ENCODE assay signal across 7 cellular contexts in the genomic region with DNA sequence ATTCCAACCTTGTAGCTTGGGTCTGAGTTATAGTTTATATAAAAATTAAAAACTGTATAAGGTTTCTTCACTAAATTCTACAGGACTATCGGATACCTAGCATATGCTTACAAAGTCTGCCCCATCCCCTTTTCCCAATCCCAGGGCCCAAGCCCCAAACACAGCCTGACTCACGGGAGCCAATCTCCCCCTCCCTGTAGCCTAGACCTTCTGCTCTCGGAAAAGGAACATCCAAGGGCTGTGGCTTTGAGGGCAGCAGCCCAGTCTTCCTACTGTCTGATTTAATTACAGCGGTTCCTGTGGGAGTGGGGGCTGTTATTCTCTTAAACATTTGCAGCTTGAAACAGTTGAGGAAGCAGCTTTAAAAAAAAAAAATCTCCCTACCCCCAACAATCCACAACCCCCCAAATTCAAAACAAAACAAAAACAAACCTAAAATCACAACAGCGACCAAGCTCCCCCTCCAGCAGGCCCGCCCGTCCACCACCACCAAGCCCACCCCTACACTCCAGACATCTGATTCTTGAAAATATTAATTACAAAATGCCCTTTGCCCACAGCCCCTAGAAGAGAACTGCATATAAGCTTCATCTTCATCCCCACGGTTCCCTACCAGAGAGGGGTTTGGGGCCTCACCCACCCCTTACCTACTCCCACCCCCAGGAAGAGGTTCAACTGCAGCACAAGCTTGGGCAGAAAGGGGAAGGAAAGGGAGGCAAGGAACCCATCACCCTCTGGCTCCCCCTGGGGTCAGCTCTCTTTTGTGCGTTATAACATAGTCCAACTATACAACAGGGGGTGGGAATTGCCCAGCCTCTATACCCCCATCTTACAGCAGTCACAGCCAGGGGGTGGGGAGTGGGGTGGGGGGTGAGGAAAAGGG. TPM values are rescaled to one million over a fixed set of nuclear protein-coding genes. Genes with fewer than 3 reads are reported as not detected.
A peak's percentile ranks its signal among the peaks of the same experiment; 100 is the strongest.
DNase-seq lines count a peak whose midpoint lies in the region; ATAC-seq, FAIRE-seq and TF ChIP-seq lines count a peak whose summit lies in the region.

No MANE protein-coding gene starts in this region.

- H2BK120ac ChIP-seq in H1 (replicated peaks; ENCODE audit: low read depth, low read length) = no peak overlapping the region

- no peak for FAIRE-seq in H1 (lab: Jason Lieb, UNC)

- TF ChIP-seq RAD21 in H1 (IDR thresholded peaks at IDR 0.05 in 1 of 2, conservative IDR thresholded peaks at IDR 0.05 in 1 of 2; ENCODE audit: low read depth in 2 of 2, low read length in 2 of 2) = peak in 1 of 2 experiments; percentile 40; a peak in 1 of 4 replicates

- H3F3A ChIP-seq in neural progenitor cell (ENCODE audit: low read depth) = peaks cover 30% of the 10 kb centered on the region

- H4K8ac ChIP-seq in H1 (ENCODE audit: extremely low read depth, insufficient read depth, low read length) = peak overlapping the region; percentile 90; the same call in 1 of the 2 replicates

- peak overlapping the region; percentile 76; the same call in 1 of the 2 replicates for H2AK5ac ChIP-seq in H1 (ENCODE audit: low read depth, low read length)

- no peaks in the 10 kb centered on the region for H3K9me3 Mint-ChIP-seq in neural progenitor cell

- no peak overlapping the region for H3K18ac ChIP-seq in H1 (ENCODE audit: extremely low read depth, low read length)

- DNase-seq in GDM1 (lab: John Stamatoyannopoulos, UW) (peak; percentile 58), H1 (ENCODE audit: low read depth in 1 of 2, low spot score in 2 of 2) (peak in 1 of 2 experiments; percentile 67), neural progenitor cell (ENCODE audit: low spot score) (peak; percentile 38), NK-92 (lab: John Stamatoyannopoulos, UW; ENCODE audit: unreplicated experiment) (no peak)

- peaks cover 2% of the 10 kb centered on the region for H3K27me3 Mint-ChIP-seq in neural progenitor cell (ENCODE audit: insufficient read depth, low read depth)

- H2AFZ ChIP-seq in H1 (ENCODE audit: low read length) = no peak overlapping the region
- no peak overlapping the region for H2AFZ ChIP-seq in neural progenitor cell (replicated peaks)

- H3K23me2 ChIP-seq in H1 (ENCODE audit: low read depth, low read length) = peaks cover 8% of the 10 kb centered on the region

- TF ChIP-seq CTCF in LNCAP (IDR thresholded peaks at IDR 0.05) = peak; percentile 26; the same call in 1 of the 2 replicates
- TF ChIP-seq CTCF in WI38 (IDR thresholded peaks at IDR 0.05; ENCODE audit: low read depth, low read length) = peak; percentile 33; the same call in 1 of the 2 replicates
- peak; percentile 49 to 60 (median 56) for TF ChIP-seq CTCF in H1 (IDR thresholded peaks at IDR 0.05; ENCODE audit: control extremely low read depth in 1 of 3, insufficient read depth in 1 of 3, low read depth in 1 of 3, low read length in 3 of 3)
- TF ChIP-seq CTCF in neural progenitor cell (IDR thresholded peaks at IDR 0.05) = peak; percentile 46

- TF ChIP-seq POLR2A in H1 (IDR thresholded peaks at IDR 0.05; ENCODE audit: control extremely low read depth in 1 of 2, low read depth in 2 of 2, low read length in 2 of 2) = no peak

- H3K9me3 ChIP-seq in H1 (ENCODE audit: insufficient read depth in 2 of 2, low read depth in 1 of 2, low read length in 1 of 2) = no peaks in the 10 kb centered on the region
- H3K9me3 ChIP-seq in neural progenitor cell (ENCODE audit: low read depth) = no peaks in the 10 kb centered on the region

- H3K14ac ChIP-seq in H1 (ENCODE audit: insufficient read length) = no peak overlapping the region

- H3K4me1 Mint-ChIP-seq in neural progenitor cell = peaks cover 19% of the 10 kb centered on the region

- H3K36me3 ChIP-seq in H1 (ENCODE audit: control insufficient read depth in 2 of 4, insufficient read depth in 4 of 4, low read length in 3 of 4) (peaks cover 5 to 32% (median 21%) of the 10 kb centered on the region in 4 experiments; a peak in 6 of 8 replicates), neural progenitor cell (no peaks in the 10 kb centered on the region)

- H3K27me3 ChIP-seq in H1 (replicated peaks in 1 of 4; ENCODE audit: control insufficient read depth in 3 of 4, extremely low read depth in 1 of 4, insufficient read depth in 3 of 4, low read length in 3 of 4) = no peaks in the 10 kb centered on the region
- no peaks in the 10 kb centered on the region for H3K27me3 ChIP-seq in neural progenitor cell

- CTCF ChIA-PET in H1 (lab: Charles Lee; ENCODE audit: partially characterized antibody) = interaction anchor here (0.6 to 4.9 kb wide), 19 partner anchors 12 to 1685 kb away, joined by 3 to 34 read pairs (median 3); partner anchors contain the start of genes DDN and WNT1

- peak overlapping the region in 1 of 2 experiments; percentile 87; a peak in 2 of 4 replicates for H3K4me2 ChIP-seq in H1 (ENCODE audit: insufficient read depth in 1 of 2, low read depth in 2 of 2, low read length in 2 of 2)
- H3K4me2 ChIP-seq in neural progenitor cell = peak overlapping the region; percentile 91

- no peak overlapping the region for H3K4me3 ChIP-seq in WI38 (ENCODE audit: low read depth, low read length)
- peak overlapping the region in 2 of 4 experiments; percentile 65 to 77; a peak in 5 of 8 replicates for H3K4me3 ChIP-seq in H1 (ENCODE audit: extremely low read depth in 1 of 4, insufficient read depth in 2 of 4, low read depth in 3 of 4, low read length in 4 of 4)
- H3K4me3 ChIP-seq in neural progenitor cell = peak overlapping the region; percentile 80

- no peak overlapping the region for H4K91ac ChIP-seq in H1 (replicated peaks; ENCODE audit: insufficient read length, low read length)

- no peaks in the 10 kb centered on the region; the same call in 1 of the 2 replicates for H3K79me1 ChIP-seq in H1 (ENCODE audit: low read depth, low read length)

- H3K4ac ChIP-seq in H1 (replicated peaks; ENCODE audit: insufficient read length, low read depth, low read length) = no peak overlapping the region

- peaks cover 20% of the 10 kb centered on the region for H3K36me3 Mint-ChIP-seq in neural progenitor cell

- TF ChIP-seq EP300 in H1 (IDR thresholded peaks at IDR 0.05; ENCODE audit: borderline replicate concordance in 1 of 2, low read depth in 2 of 2, low read length in 2 of 2) = no peak

- WGBS in H1 (ENCODE audit: extremely low coverage in 1 of 2, insufficient coverage in 1 of 2, insufficient read length in 1 of 2, insufficient replicate concordance in 2 of 2, low coverage in 1 of 2, low lambda C conversion rate in 2 of 2, missing lambda C conversion rate in 1 of 2), 2 experiments = 80% methylated on average over 9 of the region's 9 CpGs; no CpG with 5 or more reads in 1 of the 2 experiments

- peak overlapping the region; percentile 95 for H3K4me3 Mint-ChIP-seq in neural progenitor cell

- no peak overlapping the region; the same call in 1 of the 2 replicates for H2BK5ac ChIP-seq in H1 (ENCODE audit: low read depth, low read length)

- H3K27ac ChIP-seq in H1 (ENCODE audit: low read depth, low read length) (no peak overlapping the region), neural progenitor cell (no peak overlapping the region)

- no peak overlapping the region for H3K23ac ChIP-seq in H1 (ENCODE audit: insufficient read length)

- H2BK15ac ChIP-seq in H1 (ENCODE audit: low read length) = no peak overlapping the region

- H3K27ac Mint-ChIP-seq in neural progenitor cell = no peak overlapping the region

- H2BK12ac ChIP-seq in H1 (ENCODE audit: low read depth, low read length) = no peak overlapping the region

- H4K5ac ChIP-seq in H1 (ENCODE audit: insufficient read length, low read depth, low read length) = peak overlapping the region; percentile 1

- no peaks in the 10 kb centered on the region for H3K79me2 ChIP-seq in H1 (ENCODE audit: control insufficient read depth in 1 of 2, insufficient read depth in 2 of 2, low read length in 2 of 2)
- no peaks in the 10 kb centered on the region for H3K79me2 ChIP-seq in neural progenitor cell (ENCODE audit: low read depth)

- ATAC-seq in GM21360 (IDR thresholded peaks at IDR 0.05; ENCODE audit: unreplicated experiment) = no peak

- H4K20me1 ChIP-seq in H1 (replicated peaks in 1 of 2; ENCODE audit: control insufficient read depth in 1 of 2, insufficient read depth in 2 of 2, low read length in 2 of 2) (peaks cover 2 to 3% of the 10 kb centered on the region in 2 experiments), neural progenitor cell (ENCODE audit: low read depth) (no peaks in the 10 kb centered on the region)

- H3K4me1 ChIP-seq in H1 (replicated peaks in 1 of 4; ENCODE audit: control insufficient read depth in 3 of 4, insufficient read depth in 4 of 4, low read length in 3 of 4) (peaks cover 0 to 6% (median 1%) of the 10 kb centered on the region in 4 experiments; a peak in 4 of 7 replicates), neural progenitor cell (peaks cover 3% of the 10 kb centered on the region)

- POLR2A ChIA-PET in H1 (lab: Charles Lee; ENCODE audit: partially characterized antibody) = interaction anchor here (0.6 to 22.2 kb wide), 15 partner anchors 9 to 191 kb away, joined by 3 to 339 read pairs (median 4); partner anchors contain the start of genes DDN, RND1 and TUBA1B

- H3K9ac ChIP-seq in H1 (replicated peaks in 1 of 4; ENCODE audit: extremely low read depth in 1 of 4, low read depth in 3 of 4, low read length in 3 of 4) (peak overlapping the region in 1 of 4 experiments; percentile 63; a peak in 2 of 7 replicates), neural progenitor cell (no peak overlapping the region)

- H2BK20ac ChIP-seq in H1 (ENCODE audit: low read length) = no peak overlapping the region

- no peak overlapping the region for H3K56ac ChIP-seq in H1 (replicated peaks; ENCODE audit: insufficient read length, low read depth, low read length)

RNA-seq across cellular contexts. Expression of gene PRKAG1, which starts 1.1 kb away (rescaled TPM):
- total RNA-seq in H1 (2021; fragmentation: NEBNext Ultra II Directional; extraction: Animal tissue kit (Norgen Biotek cat#: 25700)) = 36.3 and 38.6 TPM in 2 replicates
- 32.3 and 57.5 TPM in 2 replicates for polyA plus RNA-seq in H1 (2011; rRNA removed)
- 43.9 TPM for polyA plus RNA-seq in H1 (2011; cell fraction: cytosol; rRNA removed)
- 20.4 TPM for polyA plus RNA-seq in H1 (2011; cell fraction: nucleus; rRNA removed)
- 41.3 to 53.9 TPM (median 44.4 TPM) in 4 replicates for polyA plus RNA-seq in H1 (2012, experiment 1 of 2)
- polyA plus RNA-seq in H1 (2012, experiment 2 of 2) = 35.5 TPM
- 37.2 TPM for polyA plus RNA-seq in H1 (2013, experiment 1 of 2)
- polyA plus RNA-seq in H1 (2013, experiment 2 of 2) = 38.9 TPM
- 27.7 and 50.1 TPM in 2 replicates for polyA minus RNA-seq in H1 (2011; rRNA and poly(A)+ RNA removed)
- 17.1 TPM for polyA minus RNA-seq in H1 (2011; cell fraction: cytosol; rRNA and poly(A)+ RNA removed)
- polyA minus RNA-seq in H1 (2011; cell fraction: nucleus; rRNA and poly(A)+ RNA removed) = 14.7 TPM
- 32.4 and 41.8 TPM in 2 replicates for total RNA-seq in neural progenitor cell (ENCODE audit: low replicate concordance)

RNA-seq across cellular contexts. Expression of gene DDN, which starts 20.5 kb away (rescaled TPM):
- total RNA-seq in H1 (2021; fragmentation: NEBNext Ultra II Directional; extraction: Animal tissue kit (Norgen Biotek cat#: 25700)) = 0.21 and 0.30 TPM in 2 replicates
- polyA plus RNA-seq in H1 (2011; rRNA removed) = 0.14 and 0.20 TPM in 2 replicates
- polyA plus RNA-seq in H1 (2011; cell fraction: cytosol; rRNA removed) = 0.23 TPM
- 0.26 TPM for polyA plus RNA-seq in H1 (2011; cell fraction: nucleus; rRNA removed)
- 0.19 to 0.25 TPM (median 0.23 TPM) in 3 of 4 replicates, not detected in the other for polyA plus RNA-seq in H1 (2012, experiment 1 of 2)
- 0.29 TPM for polyA plus RNA-seq in H1 (2012, experiment 2 of 2)
- polyA plus RNA-seq in H1 (2013, experiment 1 of 2) = 0.08 TPM
- polyA plus RNA-seq in H1 (2013, experiment 2 of 2) = 0.11 TPM
- 0.05 and 0.09 TPM in 2 replicates for polyA minus RNA-seq in H1 (2011; rRNA and poly(A)+ RNA removed)
- polyA minus RNA-seq in H1 (2011; cell fraction: cytosol; rRNA and poly(A)+ RNA removed) = not detected
- polyA minus RNA-seq in H1 (2011; cell fraction: nucleus; rRNA and poly(A)+ RNA removed) = 0.20 TPM
- total RNA-seq in neural progenitor cell (ENCODE audit: low replicate concordance) = 0.25 TPM in 1 of 2 replicates, not detected in the other

RNA-seq across cellular contexts. Expression of gene KMT2D, which starts 40.9 kb away (rescaled TPM):
- total RNA-seq in H1 (2021; fragmentation: NEBNext Ultra II Directional; extraction: Animal tissue kit (Norgen Biotek cat#: 25700)) = 86.3 and 92.3 TPM in 2 replicates
- polyA plus RNA-seq in H1 (2011; rRNA removed) = 9.1 and 15.7 TPM in 2 replicates
- polyA plus RNA-seq in H1 (2011; cell fraction: cytosol; rRNA removed) = 14.5 TPM
- polyA plus RNA-seq in H1 (2011; cell fraction: nucleus; rRNA removed) = 56.4 TPM
- polyA plus RNA-seq in H1 (2012, experiment 1 of 2) = 30.8 to 49.4 TPM (median 44.1 TPM) in 4 replicates
- polyA plus RNA-seq in H1 (2012, experiment 2 of 2) = 16.1 TPM
- 18.0 TPM for polyA plus RNA-seq in H1 (2013, experiment 1 of 2)
- polyA plus RNA-seq in H1 (2013, experiment 2 of 2) = 12.9 TPM
- 34.4 and 39.4 TPM in 2 replicates for polyA minus RNA-seq in H1 (2011; rRNA and poly(A)+ RNA removed)
- 64.4 TPM for polyA minus RNA-seq in H1 (2011; cell fraction: cytosol; rRNA and poly(A)+ RNA removed)
- polyA minus RNA-seq in H1 (2011; cell fraction: nucleus; rRNA and poly(A)+ RNA removed) = 44.7 TPM
- 19.0 and 31.3 TPM in 2 replicates for total RNA-seq in neural progenitor cell (ENCODE audit: low replicate concordance)

RNA-seq across cellular contexts. Expression of gene WNT1, which starts 41.6 kb away (rescaled TPM):
- total RNA-seq in H1 (2021; fragmentation: NEBNext Ultra II Directional; extraction: Animal tissue kit (Norgen Biotek cat#: 25700)) = not detected in 2 replicates
- polyA plus RNA-seq in H1 (2011; rRNA removed) = not detected in 2 replicates
- not detected for polyA plus RNA-seq in H1 (2011; cell fraction: cytosol; rRNA removed)
- not detected for polyA plus RNA-seq in H1 (2011; cell fraction: nucleus; rRNA removed)
- not detected in 4 replicates for polyA plus RNA-seq in H1 (2012, experiment 1 of 2)
- not detected for polyA plus RNA-seq in H1 (2012, experiment 2 of 2)
- not detected for polyA plus RNA-seq in H1 (2013, experiment 1 of 2)
- not detected for polyA plus RNA-seq in H1 (2013, experiment 2 of 2)
- not detected in 2 replicates for polyA minus RNA-seq in H1 (2011; rRNA and poly(A)+ RNA removed)
- polyA minus RNA-seq in H1 (2011; cell fraction: cytosol; rRNA and poly(A)+ RNA removed) = not detected
- not detected for polyA minus RNA-seq in H1 (2011; cell fraction: nucleus; rRNA and poly(A)+ RNA removed)
- 0.56 TPM in 1 of 2 replicates, not detected in the other for total RNA-seq in neural progenitor cell (ENCODE audit: low replicate concordance)

RNA-seq across cellular contexts. Expression of gene WNT10B, which starts 48.1 kb away (rescaled TPM):
- 0.25 and 0.26 TPM in 2 replicates for total RNA-seq in H1 (2021; fragmentation: NEBNext Ultra II Directional; extraction: Animal tissue kit (Norgen Biotek cat#: 25700))
- 1.8 and 1.9 TPM in 2 replicates for polyA plus RNA-seq in H1 (2011; rRNA removed)
- 1.5 TPM for polyA plus RNA-seq in H1 (2011; cell fraction: cytosol; rRNA removed)
- polyA plus RNA-seq in H1 (2011; cell fraction: nucleus; rRNA removed) = 1.5 TPM
- 0.76 to 1.6 TPM (median 1.5 TPM) in 4 replicates for polyA plus RNA-seq in H1 (2012, experiment 1 of 2)
- 1.1 TPM for polyA plus RNA-seq in H1 (2012, experiment 2 of 2)
- polyA plus RNA-seq in H1 (2013, experiment 1 of 2) = 0.04 TPM
- 0.06 TPM for polyA plus RNA-seq in H1 (2013, experiment 2 of 2)
- polyA minus RNA-seq in H1 (2011; rRNA and poly(A)+ RNA removed) = 0.16 and 0.54 TPM in 2 replicates
- 1.6 TPM for polyA minus RNA-seq in H1 (2011; cell fraction: cytosol; rRNA and poly(A)+ RNA removed)
- polyA minus RNA-seq in H1 (2011; cell fraction: nucleus; rRNA and poly(A)+ RNA removed) = 0.30 TPM
- total RNA-seq in neural progenitor cell (ENCODE audit: low replicate concordance) = 0.07 and 1.2 TPM in 2 replicates
